ENCODE assay signal across 1 cellular context in genomic region chr10:43362191-43362839, GRCh38.
TF ChIP-seq lines count a peak whose summit lies in the region.

No MANE protein-coding gene starts in this region.

TF ChIP-seq in WTC11, 78 proteins besides CTCF, POLR2A, EP300 and RAD21 (continued from another document):
- TF ChIP-seq E2F1 (CRISPR knock-in tag; IDR thresholded peaks at IDR 0.05): peak; percentile 36; the same call in 1 of the 2 replicates
- peak; percentile 45; the same call in 1 of the 2 replicates for TF ChIP-seq HMGXB4 (CRISPR knock-in tag; IDR thresholded peaks at IDR 0.05)
- no peak for TF ChIP-seq E2F5 (CRISPR knock-in tag; IDR thresholded peaks at IDR 0.05)
- no peak for TF ChIP-seq EMX1 (CRISPR knock-in tag; IDR thresholded peaks at IDR 0.05)
- TF ChIP-seq JUN (CRISPR knock-in tag; IDR thresholded peaks at IDR 0.05): no peak
- TF ChIP-seq NR1H2 (CRISPR knock-in tag; IDR thresholded peaks at IDR 0.05): no peak
- no peak for TF ChIP-seq SMAD4 (CRISPR knock-in tag; IDR thresholded peaks at IDR 0.05)
- TF ChIP-seq TEAD4 (CRISPR knock-in tag; IDR thresholded peaks at IDR 0.05): no peak
- 0 out of 2 replicates have a peak, but pooled peaks have one; percentile 5 for TF ChIP-seq ZNF138 (CRISPR knock-in tag; conservative IDR thresholded peaks at IDR 0.05)
- TF ChIP-seq JAZF1 (CRISPR knock-in tag; IDR thresholded peaks at IDR 0.05): no peak
- TF ChIP-seq SMAD3 (CRISPR knock-in tag; IDR thresholded peaks at IDR 0.05; ENCODE audit: borderline replicate concordance): no peak
- no peak for TF ChIP-seq RORB (CRISPR knock-in tag; IDR thresholded peaks at IDR 0.05)
- no peak for TF ChIP-seq ZSCAN18 (CRISPR knock-in tag; IDR thresholded peaks at IDR 0.05)
- peak; percentile 60; the same call in 1 of the 2 replicates for TF ChIP-seq USF1 (CRISPR knock-in tag; IDR thresholded peaks at IDR 0.05)
- no peak for TF ChIP-seq ATF1 (CRISPR knock-in tag; IDR thresholded peaks at IDR 0.05)
- no peak for TF ChIP-seq ERG (CRISPR knock-in tag; IDR thresholded peaks at IDR 0.05)
- TF ChIP-seq TEAD1 (CRISPR knock-in tag; IDR thresholded peaks at IDR 0.05): peak; percentile 65; the same call in 1 of the 2 replicates
- TF ChIP-seq IRF1 (CRISPR knock-in tag; IDR thresholded peaks at IDR 0.05): no peak
- no peak for TF ChIP-seq GTF2I (CRISPR knock-in tag; conservative IDR thresholded peaks at IDR 0.05)
- TF ChIP-seq ZNF416 (CRISPR knock-in tag; IDR thresholded peaks at IDR 0.05): no peak
- TF ChIP-seq RELA (CRISPR knock-in tag; IDR thresholded peaks at IDR 0.05; ENCODE audit: borderline replicate concordance): no peak
- TF ChIP-seq MXD4 (CRISPR knock-in tag; IDR thresholded peaks at IDR 0.05; ENCODE audit: borderline replicate concordance): no peak
- TF ChIP-seq MAX (CRISPR knock-in tag; IDR thresholded peaks at IDR 0.05): peak; percentile 93
- no peak for TF ChIP-seq KAT7 (CRISPR knock-in tag; IDR thresholded peaks at IDR 0.05; ENCODE audit: borderline replicate concordance)
- TF ChIP-seq AR (CRISPR knock-in tag; IDR thresholded peaks at IDR 0.05): no peak
- TF ChIP-seq E2F4 (CRISPR knock-in tag; IDR thresholded peaks at IDR 0.05; ENCODE audit: borderline replicate concordance, low read depth): no peak
- TF ChIP-seq ZNF423 (CRISPR knock-in tag; IDR thresholded peaks at IDR 0.05): no peak
- TF ChIP-seq NR2C2 (CRISPR knock-in tag; IDR thresholded peaks at IDR 0.05): no peak
- TF ChIP-seq MYBL2 (CRISPR knock-in tag; IDR thresholded peaks at IDR 0.05): no peak
- TF ChIP-seq ESRRA (CRISPR knock-in tag; IDR thresholded peaks at IDR 0.05; ENCODE audit: borderline replicate concordance): no peak
- TF ChIP-seq ZNF425 (CRISPR knock-in tag; conservative IDR thresholded peaks at IDR 0.05): no peak
- TF ChIP-seq NFYB (CRISPR knock-in tag; conservative IDR thresholded peaks at IDR 0.05; ENCODE audit: low read depth): peak; percentile 78
- no peak for TF ChIP-seq ZBTB21 (CRISPR knock-in tag; IDR thresholded peaks at IDR 0.05; ENCODE audit: borderline replicate concordance)
- no peak for TF ChIP-seq FOXJ3 (CRISPR knock-in tag; IDR thresholded peaks at IDR 0.05; ENCODE audit: borderline replicate concordance)
- no peak for TF ChIP-seq ZNF232 (CRISPR knock-in tag; IDR thresholded peaks at IDR 0.05)
- no peak for TF ChIP-seq PREB (CRISPR knock-in tag; IDR thresholded peaks at IDR 0.05; ENCODE audit: borderline replicate concordance)
- peak; percentile 57 for TF ChIP-seq USF2 (CRISPR knock-in tag; IDR thresholded peaks at IDR 0.05)
- no peak; the same call in 1 of the 2 replicates for TF ChIP-seq ZNF219 (CRISPR knock-in tag; IDR thresholded peaks at IDR 0.05; ENCODE audit: borderline replicate concordance)
